25 cellular contexts compared by ENCODE assay signal in genomic region chr14:45906257-45906656, GRCh38.
DNase-seq lines count a peak whose midpoint lies in the region; ATAC-seq and TF ChIP-seq lines count a peak whose summit lies in the region.
"Had no signal": no experiment of that assay in that cellular context is flagged by ENCODE, and none has a peak within 500 bp of the region (broad histone marks: within the 10 kb centered on the region; RNA-seq: fewer than 3 reads in every experiment).

No MANE protein-coding gene starts in this region.

- peak; percentile 47 for DNase-seq in GM12865 (ENCODE audit: low read depth)
- DNase-seq in NCI-H2029 (lab: John Stamatoyannopoulos, UW), result no peak
- DNase-seq in SIG-M5 (lab: John Stamatoyannopoulos, UW), result no peak
- DNase-seq in H7, result no peak
- DNase-seq: activated CD4-positive, alpha-beta T cell treated with anti-CD3 and anti-CD28 coated beads, Interleukin-2, amount 50 U/mL, for 4 hours; activated effector memory CD4-positive, alpha-beta T cell treated with anti-CD3 and anti-CD28 coated beads, Interleukin-2, amount 50 U/mL, for 16 hours; activated naive CD8-positive, alpha-beta T cell treated with anti-CD3 and anti-CD28 coated beads, Interleukin-2, amount 50 U/mL, for 24 hours; colonic mucosa; glutamatergic neuron; Kasumi-1; natural killer cell; NCI-H1092 treated with DMSO at 0.1 percent for 48 hours; NCI-H2029 treated with DMSO at 0.1 percent for 48 hours; NCI-H510A; ovary; right cardiac atrium; RPMI8226; SK-N-SH; stimulated activated CD8-positive, alpha-beta memory T cell treated with anti-CD3 and anti-CD28 coated beads, Interleukin-4, amount 100 ng/mL, for 48 hours; upper lobe of right lung had no signal

- H3K4me3 ChIP-seq in GM12865 (ENCODE audit: low read depth, low read length) (no peak overlapping the region), OCI-LY3 (ENCODE audit: low read length) (0 out of 2 replicates have a peak overlapping the region, but pooled peaks have one; percentile 2), H7 (ENCODE audit: insufficient read depth, low read depth, low read length) (no peak overlapping the region)
- H3K4me3 ChIP-seq: A549, colonic mucosa, ovary, upper lobe of right lung had no signal

- H3K27me3 ChIP-seq in OCI-LY3 (ENCODE audit: low read depth, low read length) (no peaks in the 10 kb centered on the region), H7 (ENCODE audit: control insufficient read depth, insufficient read depth, low read length) (no peaks in the 10 kb centered on the region)
- H3K27me3 ChIP-seq: colonic mucosa, ovary, upper lobe of right lung had no signal

- H3K27ac ChIP-seq in OCI-LY3 (ENCODE audit: low read length), result peak overlapping the region; percentile 50; the same call in 1 of the 2 replicates
- H3K27ac ChIP-seq: A549, colonic mucosa, ovary, upper lobe of right lung had no signal

- peak overlapping the region; percentile 37 for H3K4me2 ChIP-seq in OCI-LY3 (ENCODE audit: low read length)
- H3K4me2 ChIP-seq: A549, SK-N-SH had no signal

- no peaks in the 10 kb centered on the region for H3K9me3 ChIP-seq in OCI-LY3 (ENCODE audit: insufficient read depth, low read length)
- H3K9me3 ChIP-seq: A549, colonic mucosa, SK-N-SH, upper lobe of right lung had no signal

- H3K4me1 ChIP-seq in OCI-LY3 (ENCODE audit: low read length), result peaks cover 22% of the 10 kb centered on the region
- H3K4me1 ChIP-seq: A549, colonic mucosa, upper lobe of right lung had no signal

- no peak for TF ChIP-seq CTCF in GM12865 (IDR thresholded peaks at IDR 0.05; ENCODE audit: insufficient read depth, low read depth, low read length, missing control alignments)
- TF ChIP-seq CTCF in OCI-LY3 (IDR thresholded peaks at IDR 0.05; ENCODE audit: low read depth, low read length), result no peak

- no peak overlapping the region; the same call in 1 of the 2 replicates for H2AFZ ChIP-seq in OCI-LY3 (ENCODE audit: low read depth, low read length)

- no peak overlapping the region for H3K9ac ChIP-seq in OCI-LY3 (ENCODE audit: low read length)
- H3K9ac ChIP-seq: SK-N-SH had no signal

- H3K79me2 ChIP-seq in OCI-LY3 (ENCODE audit: low read length), result no peaks in the 10 kb centered on the region

- H3K36me3 ChIP-seq in OCI-LY3 (replicated peaks; ENCODE audit: low read depth, low read length) (no peaks in the 10 kb centered on the region), H7 (replicated peaks; ENCODE audit: control insufficient read depth, insufficient read depth, low read length) (no peaks in the 10 kb centered on the region)
- H3K36me3 ChIP-seq: colonic mucosa, ovary, upper lobe of right lung had no signal

- ATAC-seq in GM21423 (IDR thresholded peaks at IDR 0.05; ENCODE audit: unreplicated experiment) (peak; percentile 67), HG02884 (IDR thresholded peaks at IDR 0.05; ENCODE audit: unreplicated experiment) (peak; percentile 83), esophagus mucosa (no peak)
- ATAC-seq: A549; activated naive CD8-positive, alpha-beta T cell treated with anti-CD3 and anti-CD28 coated beads, Interleukin-2, amount 50 U/mL, for 24 hours; natural killer cell; right cardiac atrium; upper lobe of right lung had no signal

- no peaks in the 10 kb centered on the region for H4K20me1 ChIP-seq in OCI-LY3 (ENCODE audit: insufficient read depth, low read length)
